In the genomic region with DNA sequence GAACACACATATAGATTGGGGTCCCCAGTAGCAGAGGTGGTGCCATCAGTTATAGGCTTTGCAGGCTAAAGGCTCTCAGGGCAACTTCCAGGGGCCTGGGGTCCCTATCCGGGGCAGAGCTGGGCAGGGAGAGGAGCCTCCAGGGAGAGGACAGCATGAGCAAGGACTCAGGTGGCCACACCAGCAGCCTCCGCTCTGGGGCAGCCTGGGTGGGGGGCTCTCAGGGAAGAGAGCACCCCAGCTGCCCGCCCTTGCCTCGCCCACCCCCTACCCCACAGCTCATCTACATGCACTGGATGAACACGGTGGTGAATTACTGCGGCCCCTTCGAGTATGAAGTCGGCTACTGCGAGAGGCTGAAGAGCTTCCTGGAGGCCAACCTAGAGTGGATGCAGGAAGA, we compare ENCODE assay signal across 23 cellular contexts.
"Had no signal": no experiment of that assay in that cellular context is flagged by ENCODE, and none has a peak within 500 bp of the region (broad histone marks: within the 10 kb centered on the region; RNA-seq: fewer than 3 reads in every experiment).

No MANE protein-coding gene starts in this region.

- DNase-seq: colonic mucosa; cortex of kidney; dermis blood vessel endothelial cell; dorsolateral prefrontal cortex; effector CD4-positive, alpha-beta T cell; effector CD8-positive, alpha-beta T cell; effector memory CD4-positive, alpha-beta T cell; effector memory CD8-positive, alpha-beta T cell; endodermal cell; erythroblast; esophagus squamous epithelium; foreskin fibroblast; foreskin keratinocyte; foreskin melanocyte; gastrocnemius medialis; glutamatergic neuron; head of caudate nucleus; heart left ventricle; heart right ventricle had no signal

- FAIRE-seq: colon, endometrium, endothelial cell of umbilical vein, frontal cortex had no signal
